In genomic region chr14:21874167-21874566, GRCh38 we compare ENCODE assay signal across 20 cellular contexts.
DNase-seq lines count a peak whose midpoint lies in the region; ATAC-seq and TF ChIP-seq lines count a peak whose summit lies in the region.
"Had no signal": no experiment of that assay in that cellular context is flagged by ENCODE, and none has a peak within 500 bp of the region (broad histone marks: within the 10 kb centered on the region; RNA-seq: fewer than 3 reads in every experiment).

No MANE protein-coding gene starts in this region.

- no peaks in the 10 kb centered on the region for H3K27me3 ChIP-seq in CD4-positive, CD25-positive, alpha-beta regulatory T cell (ENCODE audit: control insufficient read depth, insufficient read depth, low read length)
- H3K27me3 ChIP-seq: ovary, stomach had no signal

- H3K9me3 ChIP-seq in CD4-positive, CD25-positive, alpha-beta regulatory T cell (ENCODE audit: control insufficient read depth in 2 of 2, low read length in 2 of 2), result no peaks in the 10 kb centered on the region
- H3K9me3 ChIP-seq: ovary, stomach had no signal

- H3K27me3 Mint-ChIP-seq in CD4-positive, CD25-positive, alpha-beta regulatory T cell, result peaks cover 16% of the 10 kb centered on the region
- peaks cover 2% of the 10 kb centered on the region for H3K27me3 Mint-ChIP-seq in activated CD4-positive, alpha-beta memory T cell treated with anti-CD3 and anti-CD28 coated beads, Interleukin-2, amount 10 ng/mL, durations not matched to agents 7 days and 5 days
- H3K27me3 Mint-ChIP-seq in progenitor cell of endocrine pancreas, result peaks cover 37% of the 10 kb centered on the region

- CTCF ChIA-PET in activated CD4-positive, alpha-beta memory T cell treated with anti-CD3 and anti-CD28 coated beads, Interleukin-2, amount 10 ng/mL, durations not matched to agents 7 days and 5 days (lab: Charles Lee), result interaction anchor here (0.7 to 1.6 kb wide), 4 partner anchors 13 to 992 kb away, joined by 3 to 7 read pairs (median 4); no protein-coding TSS in a partner anchor

- peaks cover 23% of the 10 kb centered on the region for H3K4me1 ChIP-seq in CD4-positive, CD25-positive, alpha-beta regulatory T cell (ENCODE audit: control insufficient read depth, insufficient read depth, low read length, poor library complexity, severe bottlenecking)

- no peak for TF ChIP-seq CTCF in progenitor cell of endocrine pancreas (IDR thresholded peaks at IDR 0.05; ENCODE audit: unreplicated experiment)

- peak overlapping the region; percentile 65 for H3K4me3 ChIP-seq in CD4-positive, CD25-positive, alpha-beta regulatory T cell (ENCODE audit: low read depth, low read length)
- H3K4me3 ChIP-seq: ovary, stomach had no signal

- H3K36me3 Mint-ChIP-seq in CD4-positive, CD25-positive, alpha-beta regulatory T cell, result no peaks in the 10 kb centered on the region
- no peaks in the 10 kb centered on the region for H3K36me3 Mint-ChIP-seq in activated CD4-positive, alpha-beta memory T cell treated with anti-CD3 and anti-CD28 coated beads, Interleukin-2, amount 10 ng/mL, durations not matched to agents 7 days and 5 days (ENCODE audit: low read depth)
- no peaks in the 10 kb centered on the region for H3K36me3 Mint-ChIP-seq in progenitor cell of endocrine pancreas (ENCODE audit: insufficient read depth)

- peak overlapping the region; percentile 64 to 80 (median 76) for H3K4me3 Mint-ChIP-seq in CD4-positive, CD25-positive, alpha-beta regulatory T cell
- peak overlapping the region; percentile 51 for H3K4me3 Mint-ChIP-seq in activated CD4-positive, alpha-beta memory T cell treated with anti-CD3 and anti-CD28 coated beads, Interleukin-2, amount 10 ng/mL, durations not matched to agents 7 days and 5 days
- no peak overlapping the region for H3K4me3 Mint-ChIP-seq in progenitor cell of endocrine pancreas (ENCODE audit: low read depth)
- H3K4me3 Mint-ChIP-seq: HFFc6 had no signal

- POLR2A ChIA-PET in activated CD4-positive, alpha-beta memory T cell treated with anti-CD3 and anti-CD28 coated beads, Interleukin-2, amount 10 ng/mL, durations not matched to agents 7 days and 5 days (lab: Charles Lee), result interaction anchor here (0.7 to 1.5 kb wide), 4 partner anchors 13 to 682 kb away, joined by 3 to 4 read pairs (median 3); no protein-coding TSS in a partner anchor

- peak in 1 of 3 donors; percentile 59 for DNase-seq in CD4-positive, CD25-positive, alpha-beta regulatory T cell
- DNase-seq in GDM1 (lab: John Stamatoyannopoulos, UW) (peak; percentile 59), lung microvascular endothelial cell (ENCODE audit: low read depth in 2 of 2) (peak; percentile 23 to 59), progenitor cell of endocrine pancreas (ENCODE audit: low spot score, unreplicated experiment) (no peak), NCI-H2081 (lab: John Stamatoyannopoulos, UW) (no peak)
- no peak for DNase-seq in activated CD4-positive, alpha-beta memory T cell treated with anti-CD3 and anti-CD28 coated beads, Interleukin-2, amount 10 ng/mL, durations not matched to agents 7 days and 5 days
- no peak for DNase-seq in stimulated activated CD4-positive, alpha-beta T cell treated with anti-CD3 and anti-CD28 coated beads, Interleukin-2, amount 100 ng/mL, for 24 hours
- DNase-seq: amygdala; central memory CD4-positive, alpha-beta T cell; effector CD4-positive, alpha-beta T cell; glutamatergic neuron; HFFc6; left ventricle myocardium superior; NCI-H1105 treated with DMSO at 0.1 percent for 48 hours; NCI-H2171; OCI-M1; ovary; SHP77; stomach had no signal

- H3K27ac ChIP-seq in CD4-positive, CD25-positive, alpha-beta regulatory T cell (ENCODE audit: insufficient read depth, low read length, poor library complexity, severe bottlenecking), result peak overlapping the region; percentile 65
- H3K27ac ChIP-seq: ovary had no signal

- H3K4me1 Mint-ChIP-seq in CD4-positive, CD25-positive, alpha-beta regulatory T cell, result peaks cover 10 to 39% (median 21%) of the 10 kb centered on the region in 4 donors
- peaks cover 28% of the 10 kb centered on the region for H3K4me1 Mint-ChIP-seq in activated CD4-positive, alpha-beta memory T cell treated with anti-CD3 and anti-CD28 coated beads, Interleukin-2, amount 10 ng/mL, durations not matched to agents 7 days and 5 days
- no peaks in the 10 kb centered on the region for H3K4me1 Mint-ChIP-seq in progenitor cell of endocrine pancreas (ENCODE audit: low read depth)

- ATAC-seq in CD4-positive, CD25-positive, alpha-beta regulatory T cell (ENCODE audit: low read depth in 2 of 2), result peak; percentile 68 to 74
- ATAC-seq: left ventricle myocardium superior, sciatic nerve had no signal

- H3K9me3 Mint-ChIP-seq in CD4-positive, CD25-positive, alpha-beta regulatory T cell, result no peaks in the 10 kb centered on the region
- no peaks in the 10 kb centered on the region for H3K9me3 Mint-ChIP-seq in activated CD4-positive, alpha-beta memory T cell treated with anti-CD3 and anti-CD28 coated beads, Interleukin-2, amount 10 ng/mL, durations not matched to agents 7 days and 5 days
- no peaks in the 10 kb centered on the region for H3K9me3 Mint-ChIP-seq in progenitor cell of endocrine pancreas (ENCODE audit: low read depth)

- H3K27ac Mint-ChIP-seq in CD4-positive, CD25-positive, alpha-beta regulatory T cell, result peak overlapping the region; percentile 33 to 70 (median 62)
- H3K27ac Mint-ChIP-seq in activated CD4-positive, alpha-beta memory T cell treated with anti-CD3 and anti-CD28 coated beads, Interleukin-2, amount 10 ng/mL, durations not matched to agents 7 days and 5 days, result peak overlapping the region; percentile 76
- no peak overlapping the region for H3K27ac Mint-ChIP-seq in progenitor cell of endocrine pancreas
- H3K27ac Mint-ChIP-seq: HFFc6 had no signal

- no peaks in the 10 kb centered on the region for H3K36me3 ChIP-seq in CD4-positive, CD25-positive, alpha-beta regulatory T cell (ENCODE audit: control insufficient read depth, insufficient read depth, low read length)
- H3K36me3 ChIP-seq: ovary, stomach had no signal

Comparison
In these comparisons a context has a peak if more than half of its experiments do, and no peak if none do; other contexts are left out.
1. DNase-seq: peak in GDM1 (single experiment) and lung microvascular endothelial cell (2 of 2); none in activated CD4-positive, alpha-beta memory T cell treated with anti-CD3 and anti-CD28 coated beads, Interleukin-2, amount 10 ng/mL, durations not matched to agents 7 days and 5 days (single experiment), progenitor cell of endocrine pancreas (single experiment), NCI-H2081 (0 of 2) and stimulated activated CD4-positive, alpha-beta T cell treated with anti-CD3 and anti-CD28 coated beads, Interleukin-2, amount 100 ng/mL, for 24 hours (0 of 2).